28 cellular contexts compared by ENCODE assay signal in genomic region chr2:43307973-43308372, GRCh38.
"Had no signal": no experiment of that assay in that cellular context is flagged by ENCODE, and none has a peak within 500 bp of the region (broad histone marks: within the 10 kb centered on the region; RNA-seq: fewer than 3 reads in every experiment).

No MANE protein-coding gene starts in this region.

- H3K27me3 ChIP-seq: stomach, suprapubic skin, testis, thyroid gland, tibial artery, tibial nerve, transverse colon, upper lobe of left lung, upper lobe of right lung, uterus, vagina had no signal

- H3K9me3 ChIP-seq: stomach, suprapubic skin, testis, thoracic aorta, thyroid gland, tibial artery, tibial nerve, transverse colon, upper lobe of left lung, upper lobe of right lung, uterus, vagina had no signal

- H3K4me3 Mint-ChIP-seq: stimulated activated effector memory CD8-positive, alpha-beta T cell treated with anti-CD3 and anti-CD28 coated beads, Interleukin-12 subunit alpha, Interleukin-12 subunit beta, amount 100 ng/mL, for 72 hours; stimulated activated memory B cell treated with anti-CD40 and anti-IgM and Interleukin-4, amounts not matched to agents 10 μg/mL and 1 μg/mL and 100 μg/mL, for 72 hours; stimulated activated naive B cell treated with anti-CD40 and anti-IgM and Interleukin-4, amounts not matched to agents 10 μg/mL and 1 μg/mL and 100 μg/mL, for 72 hours; stimulated activated naive CD8-positive, alpha-beta T cell treated with anti-CD3 and anti-CD28 coated beads, Interleukin-15, amount 100 ng/mL, for 72 hours; stimulated activated naive CD8-positive, alpha-beta T cell treated with anti-CD3 and anti-CD28 coated beads, Interleukin-15, Interleukin-2, amounts not matched to agents 100 ng/mL and 50 ng/mL, for 24 hours; type B pancreatic cell had no signal

- H3K27me3 Mint-ChIP-seq: stimulated activated memory B cell treated with anti-CD40 and anti-IgM and Interleukin-4, amounts not matched to agents 10 μg/mL and 1 μg/mL and 100 μg/mL, for 72 hours; stimulated activated naive B cell treated with anti-CD40 and anti-IgM and Interleukin-4, amounts not matched to agents 10 μg/mL and 1 μg/mL and 100 μg/mL, for 72 hours; stimulated activated naive CD8-positive, alpha-beta T cell treated with anti-CD3 and anti-CD28 coated beads, Interleukin-15, amount 100 ng/mL, for 72 hours; stimulated activated naive CD8-positive, alpha-beta T cell treated with anti-CD3 and anti-CD28 coated beads, Interleukin-15, Interleukin-2, amounts not matched to agents 100 ng/mL and 50 ng/mL, for 24 hours; type B pancreatic cell had no signal

- H3K27ac Mint-ChIP-seq: stimulated activated effector memory CD8-positive, alpha-beta T cell treated with anti-CD3 and anti-CD28 coated beads, Interleukin-12 subunit alpha, Interleukin-12 subunit beta, amount 100 ng/mL, for 72 hours; stimulated activated memory B cell treated with anti-CD40 and anti-IgM and Interleukin-4, amounts not matched to agents 10 μg/mL and 1 μg/mL and 100 μg/mL, for 72 hours; stimulated activated naive B cell treated with anti-CD40 and anti-IgM and Interleukin-4, amounts not matched to agents 10 μg/mL and 1 μg/mL and 100 μg/mL, for 72 hours; stimulated activated naive CD8-positive, alpha-beta T cell treated with anti-CD3 and anti-CD28 coated beads, Interleukin-15, Interleukin-2, amounts not matched to agents 100 ng/mL and 50 ng/mL, for 24 hours; type B pancreatic cell had no signal

- H3K9me3 Mint-ChIP-seq: stimulated activated effector memory CD8-positive, alpha-beta T cell treated with anti-CD3 and anti-CD28 coated beads, Interleukin-12 subunit alpha, Interleukin-12 subunit beta, amount 100 ng/mL, for 72 hours; stimulated activated memory B cell treated with anti-CD40 and anti-IgM and Interleukin-4, amounts not matched to agents 10 μg/mL and 1 μg/mL and 100 μg/mL, for 72 hours; stimulated activated naive B cell treated with anti-CD40 and anti-IgM and Interleukin-4, amounts not matched to agents 10 μg/mL and 1 μg/mL and 100 μg/mL, for 72 hours; stimulated activated naive CD8-positive, alpha-beta T cell treated with anti-CD3 and anti-CD28 coated beads, Interleukin-15, amount 100 ng/mL, for 72 hours; stimulated activated naive CD8-positive, alpha-beta T cell treated with anti-CD3 and anti-CD28 coated beads, Interleukin-15, Interleukin-2, amounts not matched to agents 100 ng/mL and 50 ng/mL, for 24 hours had no signal

- DNase-seq: stimulated activated CD4-positive, alpha-beta T cell treated with anti-CD3 and anti-CD28 coated beads, Interleukin-2, amount 100 ng/mL, for 48 hours; stimulated activated CD4-positive, alpha-beta T cell treated with anti-CD3 and anti-CD28 coated beads, Interleukin-4, amount 100 ng/mL, for 1 hour; stimulated activated CD4-positive, alpha-beta T cell treated with anti-CD3 and anti-CD28 coated beads, Interleukin-4, amount 100 ng/mL, for 24 hours; stimulated activated CD4-positive, alpha-beta T cell treated with anti-CD3 and anti-CD28 coated beads, Interleukin-4, amount 100 ng/mL, for 4 hours; stimulated activated CD8-positive, alpha-beta memory T cell treated with anti-CD3 and anti-CD28 coated beads, Interleukin-4, amount 100 ng/mL, for 48 hours; stimulated activated naive B cell treated with anti-CD40 and anti-IgM and Interleukin-4, amounts not matched to agents 10 μg/mL and 1 μg/mL and 100 μg/mL, for 72 hours; stimulated activated naive CD4-positive, alpha-beta T cell treated with Interleukin-2 at 50 U/mL for 16 hours; stimulated activated naive CD8-positive, alpha-beta T cell treated with anti-CD3 and anti-CD28 coated beads, Interleukin-15, amount 100 ng/mL, for 72 hours; stimulated activated naive CD8-positive, alpha-beta T cell treated with anti-CD3 and anti-CD28 coated beads, Interleukin-15, Interleukin-2, amounts not matched to agents 100 U/mL and 50 U/mL, for 24 hours; stomach; substantia nigra; testis; thyroid gland; tibial artery; transverse colon; trophoblast cell; upper lobe of left lung; upper lobe of right lung; uterus had no signal

- ATAC-seq: stimulated activated effector memory CD8-positive, alpha-beta T cell treated with anti-CD3 and anti-CD28 coated beads, Interleukin-12 subunit alpha, Interleukin-12 subunit beta, amount 100 ng/mL, for 72 hours; stimulated activated memory B cell treated with anti-CD40 and anti-IgM and Interleukin-4, amounts not matched to agents 10 μg/mL and 1 μg/mL and 100 μg/mL, for 72 hours; stimulated activated naive CD8-positive, alpha-beta T cell treated with anti-CD3 and anti-CD28 coated beads, Interleukin-15, amount 100 ng/mL, for 72 hours; stimulated activated naive CD8-positive, alpha-beta T cell treated with anti-CD3 and anti-CD28 coated beads, Interleukin-15, Interleukin-2, amounts not matched to agents 100 U/mL and 50 U/mL, for 24 hours; upper lobe of right lung had no signal

- H3K4me3 ChIP-seq: stomach, suprapubic skin, testis, thoracic aorta, thyroid gland, tibial artery, tibial nerve, transverse colon, upper lobe of left lung, upper lobe of right lung, uterus, vagina had no signal

- H3K27ac ChIP-seq: stomach, testis, tibial nerve, upper lobe of left lung, upper lobe of right lung, vagina had no signal

- FAIRE-seq: urothelium cell line had no signal

- H3K36me3 ChIP-seq: stomach, suprapubic skin, thoracic aorta, thyroid gland, tibial artery, tibial nerve, transverse colon, upper lobe of left lung, upper lobe of right lung, uterus, vagina had no signal
